ENCODE assay signal across 1 cellular context in the genomic region with DNA sequence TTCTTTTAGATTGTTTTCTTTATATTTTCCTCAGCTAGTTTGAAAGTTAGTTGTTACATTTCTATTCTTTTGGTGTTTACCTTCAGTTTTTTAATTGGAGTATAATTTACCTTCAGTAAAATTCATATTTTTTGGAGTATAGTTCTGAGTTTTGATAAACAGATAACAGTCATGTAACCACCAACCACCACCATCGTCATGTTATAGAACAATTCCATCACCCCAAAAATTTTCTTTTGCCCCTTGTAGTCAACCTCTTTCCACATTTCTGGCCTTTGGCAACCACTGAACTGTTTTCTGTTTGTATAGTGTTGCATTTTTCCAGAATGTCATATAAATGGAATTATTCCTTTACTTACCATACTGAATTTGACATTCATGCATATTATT.
TF ChIP-seq lines count a peak whose summit lies in the region.

No MANE protein-coding gene starts in this region.

TF ChIP-seq in K562, 482 proteins besides CTCF, POLR2A, EP300 and RAD21 (continues in another document):
- TF ChIP-seq GATAD2B (IDR thresholded peaks at IDR 0.05; ENCODE audit: borderline replicate concordance) (no peak), SOX6 (IDR thresholded peaks at IDR 0.05) (no peak), TOE1 (IDR thresholded peaks at IDR 0.05; ENCODE audit: borderline replicate concordance) (no peak), TOE1 (CRISPR knock-in tag; IDR thresholded peaks at IDR 0.05; ENCODE audit: borderline replicate concordance, low read depth) (no peak), NCOA1 (IDR thresholded peaks at IDR 0.05; ENCODE audit: low read depth) (0 out of 2 replicates have a peak, but pooled peaks have one; percentile 10), GATAD2A (IDR thresholded peaks at IDR 0.05) (no peak), PHF20 (IDR thresholded peaks at IDR 0.05; ENCODE audit: partially characterized antibody) (no peak), BACH1 (tag; IDR thresholded peaks at IDR 0.05) (no peak), NFE2L1 (tag; IDR thresholded peaks at IDR 0.05; ENCODE audit: borderline replicate concordance, low read depth) (no peak), ERF (CRISPR knock-in tag; IDR thresholded peaks at IDR 0.05) (no peak), ZNF395 (CRISPR knock-in tag; IDR thresholded peaks at IDR 0.05) (no peak), ZBED1 (IDR thresholded peaks at IDR 0.05) (no peak), NR2C2 (CRISPR knock-in tag; IDR thresholded peaks at IDR 0.05) (no peak), NR2C2 (tag; IDR thresholded peaks at IDR 0.05) (0 out of 2 replicates have a peak, but pooled peaks have one; percentile 7), POLR2B (IDR thresholded peaks at IDR 0.05; ENCODE audit: low read depth, partially characterized antibody) (no peak), FOSL1 (tag; conservative IDR thresholded peaks at IDR 0.05) (0 out of 2 replicates have a peak, but pooled peaks have one; percentile 2), SNRNP70 (optimal IDR thresholded peaks at IDR 0.05; ENCODE audit: low read depth, low read length) (no peak), ELF1 (tag; IDR thresholded peaks at IDR 0.05) (no peak), ARNT (IDR thresholded peaks at IDR 0.05) (0 out of 4 replicates have a peak, but pooled peaks of 1 of the 2 experiments have one; percentile 2), ZNF324 (CRISPR knock-in tag; IDR thresholded peaks at IDR 0.05) (no peak), KLF6 (CRISPR knock-in tag; IDR thresholded peaks at IDR 0.05; ENCODE audit: borderline replicate concordance) (no peak), ELK3 (CRISPR knock-in tag; IDR thresholded peaks at IDR 0.05) (no peak), RBM14 (IDR thresholded peaks at IDR 0.05; ENCODE audit: borderline replicate concordance, insufficient read depth, low read depth, low read length) (no peak), GABPB1 (CRISPR knock-in tag; IDR thresholded peaks at IDR 0.05) (no peak), PML (IDR thresholded peaks at IDR 0.05; ENCODE audit: low read length) (no peak), ZNF224 (CRISPR knock-in tag; IDR thresholded peaks at IDR 0.05) (no peak), POLR2H (tag; IDR thresholded peaks at IDR 0.05; ENCODE audit: low read depth) (no peak), USF1 (CRISPR knock-in tag; IDR thresholded peaks at IDR 0.05) (no peak), ZNF133 (CRISPR knock-in tag; IDR thresholded peaks at IDR 0.05) (no peak), THAP7 (CRISPR knock-in tag; IDR thresholded peaks at IDR 0.05) (no peak), TEAD1 (CRISPR knock-in tag; IDR thresholded peaks at IDR 0.05) (no peak), HBP1 (CRISPR knock-in tag; IDR thresholded peaks at IDR 0.05) (no peak), CAMTA2 (CRISPR knock-in tag; conservative IDR thresholded peaks at IDR 0.05) (no peak), NFE2 (IDR thresholded peaks at IDR 0.05; ENCODE audit: low read depth) (no peak), BRCA1 (IDR thresholded peaks at IDR 0.05) (no peak), BRCA1 (CRISPR knock-in tag; IDR thresholded peaks at IDR 0.05) (no peak), SMARCE1 (IDR thresholded peaks at IDR 0.05) (no peak), KDM5B (IDR thresholded peaks at IDR 0.05; ENCODE audit: insufficient replicate concordance, low read depth, low read length) (no peak), RBM15 (IDR thresholded peaks at IDR 0.05; ENCODE audit: insufficient read depth, low read length) (no peak), ZEB2 (IDR thresholded peaks at IDR 0.05) (no peak)
- TF ChIP-seq, protein P1, sequence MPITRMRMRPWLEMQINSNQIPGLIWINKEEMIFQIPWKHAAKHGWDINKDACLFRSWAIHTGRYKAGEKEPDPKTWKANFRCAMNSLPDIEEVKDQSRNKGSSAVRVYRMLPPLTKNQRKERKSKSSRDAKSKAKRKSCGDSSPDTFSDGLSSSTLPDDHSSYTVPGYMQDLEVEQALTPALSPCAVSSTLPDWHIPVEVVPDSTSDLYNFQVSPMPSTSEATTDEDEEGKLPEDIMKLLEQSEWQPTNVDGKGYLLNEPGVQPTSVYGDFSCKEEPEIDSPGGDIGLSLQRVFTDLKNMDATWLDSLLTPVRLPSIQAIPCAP (CRISPR knock-in tag; IDR thresholded peaks at IDR 0.05; ENCODE audit: borderline replicate concordance), result no peak
- TF ChIP-seq, protein P2, sequence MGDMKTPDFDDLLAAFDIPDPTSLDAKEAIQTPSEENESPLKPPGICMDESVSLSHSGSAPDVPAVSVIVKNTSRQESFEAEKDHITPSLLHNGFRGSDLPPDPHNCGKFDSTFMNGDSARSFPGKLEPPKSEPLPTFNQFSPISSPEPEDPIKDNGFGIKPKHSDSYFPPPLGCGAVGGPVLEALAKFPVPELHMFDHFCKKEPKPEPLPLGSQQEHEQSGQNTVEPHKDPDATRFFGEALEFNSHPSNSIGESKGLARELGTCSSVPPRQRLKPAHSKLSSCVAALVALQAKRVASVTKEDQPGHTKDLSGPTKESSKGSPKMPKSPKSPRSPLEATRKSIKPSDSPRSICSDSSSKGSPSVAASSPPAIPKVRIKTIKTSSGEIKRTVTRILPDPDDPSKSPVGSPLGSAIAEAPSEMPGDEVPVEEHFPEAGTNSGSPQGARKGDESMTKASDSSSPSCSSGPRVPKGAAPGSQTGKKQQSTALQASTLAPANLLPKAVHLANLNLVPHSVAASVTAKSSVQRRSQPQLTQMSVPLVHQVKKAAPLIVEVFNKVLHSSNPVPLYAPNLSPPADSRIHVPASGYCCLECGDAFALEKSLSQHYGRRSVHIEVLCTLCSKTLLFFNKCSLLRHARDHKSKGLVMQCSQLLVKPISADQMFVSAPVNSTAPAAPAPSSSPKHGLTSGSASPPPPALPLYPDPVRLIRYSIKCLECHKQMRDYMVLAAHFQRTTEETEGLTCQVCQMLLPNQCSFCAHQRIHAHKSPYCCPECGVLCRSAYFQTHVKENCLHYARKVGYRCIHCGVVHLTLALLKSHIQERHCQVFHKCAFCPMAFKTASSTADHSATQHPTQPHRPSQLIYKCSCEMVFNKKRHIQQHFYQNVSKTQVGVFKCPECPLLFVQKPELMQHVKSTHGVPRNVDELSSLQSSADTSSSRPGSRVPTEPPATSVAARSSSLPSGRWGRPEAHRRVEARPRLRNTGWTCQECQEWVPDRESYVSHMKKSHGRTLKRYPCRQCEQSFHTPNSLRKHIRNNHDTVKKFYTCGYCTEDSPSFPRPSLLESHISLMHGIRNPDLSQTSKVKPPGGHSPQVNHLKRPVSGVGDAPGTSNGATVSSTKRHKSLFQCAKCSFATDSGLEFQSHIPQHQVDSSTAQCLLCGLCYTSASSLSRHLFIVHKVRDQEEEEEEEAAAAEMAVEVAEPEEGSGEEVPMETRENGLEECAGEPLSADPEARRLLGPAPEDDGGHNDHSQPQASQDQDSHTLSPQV (IDR thresholded peaks at IDR 0.05), result 0 out of 2 replicates have a peak, but pooled peaks have one; percentile 7
- TF ChIP-seq, protein P3, sequence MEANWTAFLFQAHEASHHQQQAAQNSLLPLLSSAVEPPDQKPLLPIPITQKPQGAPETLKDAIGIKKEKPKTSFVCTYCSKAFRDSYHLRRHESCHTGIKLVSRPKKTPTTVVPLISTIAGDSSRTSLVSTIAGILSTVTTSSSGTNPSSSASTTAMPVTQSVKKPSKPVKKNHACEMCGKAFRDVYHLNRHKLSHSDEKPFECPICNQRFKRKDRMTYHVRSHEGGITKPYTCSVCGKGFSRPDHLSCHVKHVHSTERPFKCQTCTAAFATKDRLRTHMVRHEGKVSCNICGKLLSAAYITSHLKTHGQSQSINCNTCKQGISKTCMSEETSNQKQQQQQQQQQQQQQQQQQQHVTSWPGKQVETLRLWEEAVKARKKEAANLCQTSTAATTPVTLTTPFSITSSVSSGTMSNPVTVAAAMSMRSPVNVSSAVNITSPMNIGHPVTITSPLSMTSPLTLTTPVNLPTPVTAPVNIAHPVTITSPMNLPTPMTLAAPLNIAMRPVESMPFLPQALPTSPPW (CRISPR knock-in tag; IDR thresholded peaks at IDR 0.05), result no peak
- TF ChIP-seq, protein P4, sequence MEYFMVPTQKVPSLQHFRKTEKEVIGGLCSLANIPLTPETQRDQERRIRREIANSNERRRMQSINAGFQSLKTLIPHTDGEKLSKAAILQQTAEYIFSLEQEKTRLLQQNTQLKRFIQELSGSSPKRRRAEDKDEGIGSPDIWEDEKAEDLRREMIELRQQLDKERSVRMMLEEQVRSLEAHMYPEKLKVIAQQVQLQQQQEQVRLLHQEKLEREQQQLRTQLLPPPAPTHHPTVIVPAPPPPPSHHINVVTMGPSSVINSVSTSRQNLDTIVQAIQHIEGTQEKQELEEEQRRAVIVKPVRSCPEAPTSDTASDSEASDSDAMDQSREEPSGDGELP (CRISPR knock-in tag; IDR thresholded peaks at IDR 0.05; ENCODE audit: borderline replicate concordance), result no peak
- TF ChIP-seq, protein P5, sequence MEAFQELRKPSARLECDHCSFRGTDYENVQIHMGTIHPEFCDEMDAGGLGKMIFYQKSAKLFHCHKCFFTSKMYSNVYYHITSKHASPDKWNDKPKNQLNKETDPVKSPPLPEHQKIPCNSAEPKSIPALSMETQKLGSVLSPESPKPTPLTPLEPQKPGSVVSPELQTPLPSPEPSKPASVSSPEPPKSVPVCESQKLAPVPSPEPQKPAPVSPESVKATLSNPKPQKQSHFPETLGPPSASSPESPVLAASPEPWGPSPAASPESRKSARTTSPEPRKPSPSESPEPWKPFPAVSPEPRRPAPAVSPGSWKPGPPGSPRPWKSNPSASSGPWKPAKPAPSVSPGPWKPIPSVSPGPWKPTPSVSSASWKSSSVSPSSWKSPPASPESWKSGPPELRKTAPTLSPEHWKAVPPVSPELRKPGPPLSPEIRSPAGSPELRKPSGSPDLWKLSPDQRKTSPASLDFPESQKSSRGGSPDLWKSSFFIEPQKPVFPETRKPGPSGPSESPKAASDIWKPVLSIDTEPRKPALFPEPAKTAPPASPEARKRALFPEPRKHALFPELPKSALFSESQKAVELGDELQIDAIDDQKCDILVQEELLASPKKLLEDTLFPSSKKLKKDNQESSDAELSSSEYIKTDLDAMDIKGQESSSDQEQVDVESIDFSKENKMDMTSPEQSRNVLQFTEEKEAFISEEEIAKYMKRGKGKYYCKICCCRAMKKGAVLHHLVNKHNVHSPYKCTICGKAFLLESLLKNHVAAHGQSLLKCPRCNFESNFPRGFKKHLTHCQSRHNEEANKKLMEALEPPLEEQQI (IDR thresholded peaks at IDR 0.05), result 0 out of 2 replicates have a peak, but pooled peaks have one; percentile 11
- TF ChIP-seq, protein P6, sequence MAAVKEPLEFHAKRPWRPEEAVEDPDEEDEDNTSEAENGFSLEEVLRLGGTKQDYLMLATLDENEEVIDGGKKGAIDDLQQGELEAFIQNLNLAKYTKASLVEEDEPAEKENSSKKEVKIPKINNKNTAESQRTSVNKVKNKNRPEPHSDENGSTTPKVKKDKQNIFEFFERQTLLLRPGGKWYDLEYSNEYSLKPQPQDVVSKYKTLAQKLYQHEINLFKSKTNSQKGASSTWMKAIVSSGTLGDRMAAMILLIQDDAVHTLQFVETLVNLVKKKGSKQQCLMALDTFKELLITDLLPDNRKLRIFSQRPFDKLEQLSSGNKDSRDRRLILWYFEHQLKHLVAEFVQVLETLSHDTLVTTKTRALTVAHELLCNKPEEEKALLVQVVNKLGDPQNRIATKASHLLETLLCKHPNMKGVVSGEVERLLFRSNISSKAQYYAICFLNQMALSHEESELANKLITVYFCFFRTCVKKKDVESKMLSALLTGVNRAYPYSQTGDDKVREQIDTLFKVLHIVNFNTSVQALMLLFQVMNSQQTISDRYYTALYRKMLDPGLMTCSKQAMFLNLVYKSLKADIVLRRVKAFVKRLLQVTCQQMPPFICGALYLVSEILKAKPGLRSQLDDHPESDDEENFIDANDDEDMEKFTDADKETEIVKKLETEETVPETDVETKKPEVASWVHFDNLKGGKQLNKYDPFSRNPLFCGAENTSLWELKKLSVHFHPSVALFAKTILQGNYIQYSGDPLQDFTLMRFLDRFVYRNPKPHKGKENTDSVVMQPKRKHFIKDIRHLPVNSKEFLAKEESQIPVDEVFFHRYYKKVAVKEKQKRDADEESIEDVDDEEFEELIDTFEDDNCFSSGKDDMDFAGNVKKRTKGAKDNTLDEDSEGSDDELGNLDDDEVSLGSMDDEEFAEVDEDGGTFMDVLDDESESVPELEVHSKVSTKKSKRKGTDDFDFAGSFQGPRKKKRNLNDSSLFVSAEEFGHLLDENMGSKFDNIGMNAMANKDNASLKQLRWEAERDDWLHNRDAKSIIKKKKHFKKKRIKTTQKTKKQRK (IDR thresholded peaks at IDR 0.05; ENCODE audit: borderline replicate concordance, low read depth, low read length), result no peak
